8 cellular contexts compared by ENCODE assay signal in the genomic region with DNA sequence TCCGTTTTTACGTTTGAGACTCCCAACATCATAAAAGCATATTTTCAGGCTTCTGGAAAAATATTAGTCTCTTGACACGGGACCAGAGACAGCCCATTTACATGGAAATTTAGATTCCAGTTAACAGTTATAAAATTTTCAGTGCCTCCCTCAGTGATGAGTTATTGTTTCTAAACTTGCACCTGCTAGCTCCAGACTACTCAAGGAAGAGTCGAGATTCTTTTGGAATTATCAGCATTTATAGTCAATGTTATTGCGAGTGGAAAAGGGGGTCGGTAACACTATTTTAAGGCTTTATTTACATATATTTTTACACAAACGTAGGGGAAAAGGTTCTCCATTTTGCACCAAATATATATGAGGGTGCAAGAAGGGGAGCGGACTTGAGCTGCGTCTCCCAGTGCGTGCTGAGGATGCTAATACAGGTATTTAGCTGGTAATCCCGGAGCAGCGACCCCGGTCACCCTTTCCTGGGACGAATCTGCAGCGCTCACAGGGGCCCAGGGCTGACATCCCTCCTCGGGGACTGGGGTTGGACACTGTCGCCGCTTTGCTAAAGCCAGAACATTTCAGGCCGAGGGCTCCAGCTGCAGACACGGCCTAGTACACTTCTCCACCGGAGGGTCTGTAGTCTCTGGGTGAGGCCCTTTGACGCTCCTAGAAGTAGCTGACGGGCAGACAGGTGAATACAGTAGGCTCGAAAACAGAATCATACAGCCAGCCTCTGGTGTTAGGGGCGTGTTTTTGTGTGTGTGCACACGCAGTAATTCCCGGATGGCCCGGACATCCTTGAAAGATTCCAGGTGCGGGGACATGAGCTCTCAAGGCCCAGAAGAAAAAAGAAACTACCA. TPM values are rescaled to one million over a fixed set of nuclear protein-coding genes. Genes with fewer than 3 reads are reported as not detected.
DNase-seq lines count a peak whose midpoint lies in the region; ATAC-seq, FAIRE-seq and TF ChIP-seq lines count a peak whose summit lies in the region.

No MANE protein-coding gene starts in this region.

- no peaks in the 10 kb centered on the region for H3K9me3 Mint-ChIP-seq in activated T-helper 1 cell treated with anti-CD3 and anti-CD28 coated beads, Interleukin-12 subunit alpha, Interleukin-12 subunit beta, Interleukin-2, Interleukin-4 antibody, amounts not matched to agents 30 ng/mL and 10 ng/mL and 1 ng/mL, durations not matched to agents 14 hours and 24 hours and 36 hours
- no peaks in the 10 kb centered on the region for H3K9me3 Mint-ChIP-seq in stimulated activated effector memory CD8-positive, alpha-beta T cell treated with anti-CD3 and anti-CD28 coated beads, Interleukin-12 subunit alpha, Interleukin-12 subunit beta, amount 100 ng/mL, for 72 hours

- peak overlapping the region; percentile 96 for H3K4me3 Mint-ChIP-seq in activated T-helper 1 cell treated with anti-CD3 and anti-CD28 coated beads, Interleukin-12 subunit alpha, Interleukin-12 subunit beta, Interleukin-2, Interleukin-4 antibody, amounts not matched to agents 30 ng/mL and 10 ng/mL and 1 ng/mL, durations not matched to agents 14 hours and 24 hours and 36 hours
- H3K4me3 Mint-ChIP-seq in stimulated activated effector memory CD8-positive, alpha-beta T cell treated with anti-CD3 and anti-CD28 coated beads, Interleukin-12 subunit alpha, Interleukin-12 subunit beta, amount 100 ng/mL, for 72 hours: peak overlapping the region; percentile 94

- peak overlapping the region; percentile 28 for H3K27ac ChIP-seq in right cardiac atrium (ENCODE audit: low read length)

- peak overlapping the region; percentile 97 for H3K27ac Mint-ChIP-seq in activated T-helper 1 cell treated with anti-CD3 and anti-CD28 coated beads, Interleukin-12 subunit alpha, Interleukin-12 subunit beta, Interleukin-2, Interleukin-4 antibody, amounts not matched to agents 30 ng/mL and 10 ng/mL and 1 ng/mL, durations not matched to agents 14 hours and 24 hours and 36 hours
- peak overlapping the region; percentile 91 for H3K27ac Mint-ChIP-seq in stimulated activated effector memory CD8-positive, alpha-beta T cell treated with anti-CD3 and anti-CD28 coated beads, Interleukin-12 subunit alpha, Interleukin-12 subunit beta, amount 100 ng/mL, for 72 hours

- H3K4me1 ChIP-seq in right cardiac atrium (ENCODE audit: control insufficient read depth, insufficient read depth, low read length): peaks cover 3% of the 10 kb centered on the region

- WGBS in right cardiac atrium: 52% methylated on average over 29 of the region's 29 CpGs

- ATAC-seq in right cardiac atrium: no peak
- no peak for ATAC-seq in stimulated activated effector memory CD8-positive, alpha-beta T cell treated with anti-CD3 and anti-CD28 coated beads, Interleukin-12 subunit alpha, Interleukin-12 subunit beta, amount 100 ng/mL, for 72 hours
- ATAC-seq in GM18519 (IDR thresholded peaks at IDR 0.05; ENCODE audit: low FRiP score, unreplicated experiment): no peak

- no peak for DNase-seq in HFF-Myc (ENCODE audit: extremely low read depth, low read depth)
- DNase-seq in activated T-helper 1 cell treated with anti-CD3 and anti-CD28 coated beads, Interleukin-12 subunit alpha, Interleukin-12 subunit beta, Interleukin-2, Interleukin-4 antibody, amounts not matched to agents 30 ng/mL and 10 ng/mL and 1 ng/mL, durations not matched to agents 14 hours and 24 hours and 36 hours (ENCODE audit: low spot score): no peak
- peak; percentile 31 to 69 (median 68) for DNase-seq in right cardiac atrium
- DNase-seq in stimulated activated effector memory CD8-positive, alpha-beta T cell treated with anti-CD3 and anti-CD28 coated beads, Interleukin-12 subunit alpha, Interleukin-12 subunit beta, amount 100 ng/mL, for 72 hours (ENCODE audit: low spot score in 2 of 2): peak in 1 of 2 donors; percentile 58
- DNase-seq in HTR-8/SVneo (ENCODE audit: insufficient read length, low spot score): no peak
- DNase-seq in medulla oblongata (ENCODE audit: extremely low spot score): no peak
- DNase-seq in T-helper 9 cell: no peak

- H3K27me3 Mint-ChIP-seq in activated T-helper 1 cell treated with anti-CD3 and anti-CD28 coated beads, Interleukin-12 subunit alpha, Interleukin-12 subunit beta, Interleukin-2, Interleukin-4 antibody, amounts not matched to agents 30 ng/mL and 10 ng/mL and 1 ng/mL, durations not matched to agents 14 hours and 24 hours and 36 hours (ENCODE audit: insufficient read depth): no peaks in the 10 kb centered on the region

- H3K9me3 ChIP-seq in right cardiac atrium (ENCODE audit: control insufficient read depth, low read length): no peaks in the 10 kb centered on the region

- intact Hi-C loops in activated T-helper 1 cell treated with anti-CD3 and anti-CD28 coated beads, Interleukin-12 subunit alpha, Interleukin-12 subunit beta, Interleukin-2, Interleukin-4 antibody, amounts not matched to agents 30 ng/mL and 10 ng/mL and 1 ng/mL, durations not matched to agents 14 hours and 24 hours and 36 hours (cut with micrococcal nuclease): loop anchor here (1.0 to 5.0 kb wide), 11 partner anchors 9 to 1860 kb away; a partner anchor contains a TSS
- intact Hi-C loops in right cardiac atrium (cut with DNase I): loop anchor here in 2 of 4 donors (10.0 kb wide), 1 partner anchor 103 kb away; a partner anchor contains a TSS

- peaks cover 35% of the 10 kb centered on the region for H3K36me3 Mint-ChIP-seq in activated T-helper 1 cell treated with anti-CD3 and anti-CD28 coated beads, Interleukin-12 subunit alpha, Interleukin-12 subunit beta, Interleukin-2, Interleukin-4 antibody, amounts not matched to agents 30 ng/mL and 10 ng/mL and 1 ng/mL, durations not matched to agents 14 hours and 24 hours and 36 hours (ENCODE audit: low read depth)
- peaks cover 72% of the 10 kb centered on the region for H3K36me3 Mint-ChIP-seq in stimulated activated effector memory CD8-positive, alpha-beta T cell treated with anti-CD3 and anti-CD28 coated beads, Interleukin-12 subunit alpha, Interleukin-12 subunit beta, amount 100 ng/mL, for 72 hours

- H3K27me3 ChIP-seq in right cardiac atrium (ENCODE audit: control insufficient read depth, insufficient read depth): no peaks in the 10 kb centered on the region

- no peak for TF ChIP-seq CTCF in HFF-Myc (IDR thresholded peaks at IDR 0.05; ENCODE audit: low read depth, low read length, missing control alignments)

- no peak for FAIRE-seq in HTR-8/SVneo (lab: Jason Lieb, UNC)

- peak overlapping the region; percentile 100 for H3K4me3 ChIP-seq in HFF-Myc (replicated peaks; ENCODE audit: low read depth, low read length)
- peak overlapping the region; percentile 56 for H3K4me3 ChIP-seq in right cardiac atrium (ENCODE audit: low read length)

- peaks cover 51% of the 10 kb centered on the region for H3K4me1 Mint-ChIP-seq in activated T-helper 1 cell treated with anti-CD3 and anti-CD28 coated beads, Interleukin-12 subunit alpha, Interleukin-12 subunit beta, Interleukin-2, Interleukin-4 antibody, amounts not matched to agents 30 ng/mL and 10 ng/mL and 1 ng/mL, durations not matched to agents 14 hours and 24 hours and 36 hours (ENCODE audit: low read depth)
- H3K4me1 Mint-ChIP-seq in stimulated activated effector memory CD8-positive, alpha-beta T cell treated with anti-CD3 and anti-CD28 coated beads, Interleukin-12 subunit alpha, Interleukin-12 subunit beta, amount 100 ng/mL, for 72 hours: peaks cover 39% of the 10 kb centered on the region

RNA-seq across cellular contexts. Expression of a gene that starts 0.7 kb away (rescaled TPM):
- total RNA-seq in activated T-helper 1 cell treated with anti-CD3 and anti-CD28 coated beads, Interleukin-12 subunit alpha, Interleukin-12 subunit beta, Interleukin-2, Interleukin-4 antibody, amounts not matched to agents 30 ng/mL and 10 ng/mL and 1 ng/mL, durations not matched to agents 14 hours and 24 hours and 36 hours: 29.0 and 31.9 TPM in 2 replicates
- total RNA-seq in right cardiac atrium: 10 to 100 TPM; 10.9 to 11.7 (median 11.4) TPM
- polyA plus RNA-seq in right cardiac atrium: 4.4 TPM

RNA-seq across cellular contexts. Expression of a gene that starts 8.9 kb away (rescaled TPM):
- total RNA-seq in activated T-helper 1 cell treated with anti-CD3 and anti-CD28 coated beads, Interleukin-12 subunit alpha, Interleukin-12 subunit beta, Interleukin-2, Interleukin-4 antibody, amounts not matched to agents 30 ng/mL and 10 ng/mL and 1 ng/mL, durations not matched to agents 14 hours and 24 hours and 36 hours: 1,454 and 1,462 TPM in 2 replicates
- total RNA-seq in right cardiac atrium: 100 to 1,000 TPM; 818 to 939 (median 885) TPM
- polyA plus RNA-seq in right cardiac atrium: 2,039 TPM

RNA-seq across cellular contexts. Expression of a gene that starts 46.8 kb away (rescaled TPM):
- 20.2 and 20.6 TPM in 2 replicates for total RNA-seq in activated T-helper 1 cell treated with anti-CD3 and anti-CD28 coated beads, Interleukin-12 subunit alpha, Interleukin-12 subunit beta, Interleukin-2, Interleukin-4 antibody, amounts not matched to agents 30 ng/mL and 10 ng/mL and 1 ng/mL, durations not matched to agents 14 hours and 24 hours and 36 hours
- 1 to 10 TPM; 6.6 to 7.8 (median 7.4) TPM for total RNA-seq in right cardiac atrium
- polyA plus RNA-seq in right cardiac atrium: 2.2 TPM

Comparison
In these comparisons a context has a peak if more than half of its experiments do, and no peak if none do; other contexts are left out.
1. DNase-seq: peak in right cardiac atrium (3 of 3); none in HFF-Myc (single experiment), activated T-helper 1 cell treated with anti-CD3 and anti-CD28 coated beads, Interleukin-12 subunit alpha, Interleukin-12 subunit beta, Interleukin-2, Interleukin-4 antibody, amounts not matched to agents 30 ng/mL and 10 ng/mL and 1 ng/mL, durations not matched to agents 14 hours and 24 hours and 36 hours (single experiment), HTR-8/SVneo (single experiment), medulla oblongata (single experiment) and T-helper 9 cell (single experiment).